Comparison of ENCODE assay signal across 25 cellular contexts in genomic region chr2:70024284-70024683, GRCh38.
DNase-seq lines count a peak whose midpoint lies in the region; FAIRE-seq and TF ChIP-seq lines count a peak whose summit lies in the region.
"Had no signal": no experiment of that assay in that cellular context is flagged by ENCODE, and none has a peak within 500 bp of the region (broad histone marks: within the 10 kb centered on the region; RNA-seq: fewer than 3 reads in every experiment).

No MANE protein-coding gene starts in this region.

- H3K27ac ChIP-seq in A673 (ENCODE audit: low read depth, low read length, poor library complexity, severe bottlenecking): no peak overlapping the region
- H3K27ac ChIP-seq in HEK293 (ENCODE audit: extremely low read depth, low read depth, low read length): no peak overlapping the region
- H3K27ac ChIP-seq in SJCRH30: no peak overlapping the region
- no peak overlapping the region for H3K27ac ChIP-seq in small intestine (ENCODE audit: low read depth in 1 of 2, low read length in 1 of 2)
- H3K27ac ChIP-seq: esophagus muscularis mucosa, gastroesophageal sphincter, sigmoid colon, thoracic aorta had no signal

- peaks cover 3% of the 10 kb centered on the region for H3K4me1 Mint-ChIP-seq in activated T-helper 2 cell treated with anti-CD3 and anti-CD28 coated beads, Interferon-gamma antibody, Interleukin-2, Interleukin-4, amounts not matched to agents 10 μg/mL and 5 μg/mL and 100 μg/mL, durations not matched to agents 14 hours and 24 hours and 36 hours (ENCODE audit: low read depth)

- no peak overlapping the region for H3K27ac Mint-ChIP-seq in activated T-helper 2 cell treated with anti-CD3 and anti-CD28 coated beads, Interferon-gamma antibody, Interleukin-2, Interleukin-4, amounts not matched to agents 10 μg/mL and 5 μg/mL and 100 μg/mL, durations not matched to agents 14 hours and 24 hours and 36 hours
- H3K27ac Mint-ChIP-seq: stimulated activated naive B cell treated with anti-CD40 and anti-IgM and Interleukin-4, amounts not matched to agents 10 μg/mL and 1 μg/mL and 100 μg/mL, for 72 hours; T-cell had no signal

- intact Hi-C loops in A673 (cut with micrococcal nuclease; ENCODE audit: unreplicated experiment): no loop called here
- intact Hi-C loops in cardiac septum (cut with DNase I): no loop called here
- intact Hi-C loops in activated T-helper 2 cell treated with anti-CD3 and anti-CD28 coated beads, Interferon-gamma antibody, Interleukin-2, Interleukin-4, amounts not matched to agents 10 μg/mL and 5 μg/mL and 100 μg/mL, durations not matched to agents 14 hours and 24 hours and 36 hours (cut with micrococcal nuclease): no loop called here

- WGBS in small intestine, 3 donors: 80 to 90% (median 83%) methylated on average over 3 of the region's 3 CpGs

- FAIRE-seq in small intestine (lab: Jason Lieb, UNC): no peak
- FAIRE-seq: A204.1, HTR-8/SVneo had no signal

- DNase-seq in A673 (ENCODE audit: low spot score): peak; percentile 19
- peak; percentile 38 to 55 for DNase-seq in SJCRH30
- peak; percentile 55 for DNase-seq in iPS-NIHi7 (ENCODE audit: extremely low spot score)
- DNase-seq in NCI-H345 (lab: John Stamatoyannopoulos, UW): no peak
- DNase-seq in cardiac septum (ENCODE audit: low spot score): no peak
- no peak for DNase-seq in activated T-helper 2 cell treated with anti-CD3 and anti-CD28 coated beads, Interferon-gamma antibody, Interleukin-2, Interleukin-4, amounts not matched to agents 10 μg/mL and 5 μg/mL and 100 μg/mL, durations not matched to agents 14 hours and 24 hours and 36 hours (ENCODE audit: low spot score)
- DNase-seq in small intestine: no peak
- DNase-seq: activated CD4-positive, alpha-beta T cell treated with anti-CD3 and anti-CD28 coated beads, Interleukin-2, amount 50 U/mL, for 4 hours; anterior cingulate cortex; C1 segment of cervical spinal cord; effector CD8-positive, alpha-beta T cell; GDM1; NCI-H1105 treated with DMSO at 0.1 percent for 48 hours; NCI-H774; posterior cingulate gyrus; sigmoid colon; stimulated activated naive B cell treated with anti-CD40 and anti-IgM and Interleukin-4, amounts not matched to agents 10 μg/mL and 1 μg/mL and 100 μg/mL, for 72 hours; T-cell had no signal

- TF ChIP-seq CTCF in A673 (conservative IDR thresholded peaks at IDR 0.05; ENCODE audit: low read depth, low read length) (no peak), HEK293 (tag by site-specific recombination; IDR thresholded peaks at IDR 0.05) (no peak)

- H3K4me3 Mint-ChIP-seq in activated T-helper 2 cell treated with anti-CD3 and anti-CD28 coated beads, Interferon-gamma antibody, Interleukin-2, Interleukin-4, amounts not matched to agents 10 μg/mL and 5 μg/mL and 100 μg/mL, durations not matched to agents 14 hours and 24 hours and 36 hours (ENCODE audit: low read depth): no peak overlapping the region
- H3K4me3 Mint-ChIP-seq: natural killer cell treated with Interleukin-12 subunit alpha and Interleukin-12 subunit beta and Interleukin-15 and Interleukin-18, amount 100 ng/mL, for 72 hours; stimulated activated naive B cell treated with anti-CD40 and anti-IgM and Interleukin-4, amounts not matched to agents 10 μg/mL and 1 μg/mL and 100 μg/mL, for 72 hours; T-cell had no signal

- BruUV-seq in A673 (replicated peaks; lab: Mats Ljungman, UMichigan): no TSS peak

- H3K27me3 ChIP-seq in A673 (replicated peaks; ENCODE audit: insufficient read depth, low read depth, low read length, poor library complexity) (no peaks in the 10 kb centered on the region), SJCRH30 (no peaks in the 10 kb centered on the region), small intestine (ENCODE audit: control insufficient read depth in 2 of 2, insufficient read depth in 2 of 2, low read length in 2 of 2) (no peaks in the 10 kb centered on the region)
- H3K27me3 ChIP-seq: esophagus muscularis mucosa, gastroesophageal sphincter, sigmoid colon had no signal

- no peaks in the 10 kb centered on the region for H3K9me3 Mint-ChIP-seq in activated T-helper 2 cell treated with anti-CD3 and anti-CD28 coated beads, Interferon-gamma antibody, Interleukin-2, Interleukin-4, amounts not matched to agents 10 μg/mL and 5 μg/mL and 100 μg/mL, durations not matched to agents 14 hours and 24 hours and 36 hours
- H3K9me3 Mint-ChIP-seq: natural killer cell treated with Interleukin-12 subunit alpha and Interleukin-12 subunit beta and Interleukin-15 and Interleukin-18, amount 100 ng/mL, for 72 hours; stimulated activated naive B cell treated with anti-CD40 and anti-IgM and Interleukin-4, amounts not matched to agents 10 μg/mL and 1 μg/mL and 100 μg/mL, for 72 hours; T-cell had no signal

- POLR2A ChIA-PET in A673 (lab: Charles Lee; ENCODE audit: low non-redundant PET): no interaction called here
- POLR2A ChIA-PET in HEK293 (lab: Yijun Ruan, JAX): no interaction called here

- no peak overlapping the region for H3K4me3 ChIP-seq in A673 (ENCODE audit: low read depth, low read length, poor library complexity, severe bottlenecking)
- no peak overlapping the region for H3K4me3 ChIP-seq in HEK293 (ENCODE audit: low read depth, low read length)
- no peak overlapping the region for H3K4me3 ChIP-seq in SJCRH30
- H3K4me3 ChIP-seq in small intestine (ENCODE audit: low read depth in 1 of 2, low read length in 2 of 2): no peak overlapping the region
- H3K4me3 ChIP-seq: esophagus muscularis mucosa, gastroesophageal sphincter, sigmoid colon, thoracic aorta had no signal

- CTCF ChIA-PET in A673 (lab: Charles Lee) (no interaction called here), HEK293 (lab: Yijun Ruan, JAX) (interaction anchor here (0.6 to 1.3 kb wide), 2 partner anchors 17 to 46 kb away, joined by 3 to 4 read pairs; no protein-coding TSS in a partner anchor)

- H3K9me3 ChIP-seq in A673 (ENCODE audit: low read depth, low read length, poor library complexity, severe bottlenecking) (no peaks in the 10 kb centered on the region), HEK293 (ENCODE audit: control insufficient read depth, insufficient read depth, low read depth, low read length) (no peaks in the 10 kb centered on the region), SJCRH30 (replicated peaks) (no peaks in the 10 kb centered on the region), small intestine (ENCODE audit: control insufficient read depth, low read depth) (no peaks in the 10 kb centered on the region)
- H3K9me3 ChIP-seq: esophagus muscularis mucosa, gastroesophageal sphincter, sigmoid colon, thoracic aorta had no signal

- H3K36me3 Mint-ChIP-seq in activated T-helper 2 cell treated with anti-CD3 and anti-CD28 coated beads, Interferon-gamma antibody, Interleukin-2, Interleukin-4, amounts not matched to agents 10 μg/mL and 5 μg/mL and 100 μg/mL, durations not matched to agents 14 hours and 24 hours and 36 hours (ENCODE audit: low read depth): peaks cover 16% of the 10 kb centered on the region
- H3K36me3 Mint-ChIP-seq: natural killer cell treated with Interleukin-12 subunit alpha and Interleukin-12 subunit beta and Interleukin-15 and Interleukin-18, amount 100 ng/mL, for 72 hours had no signal

- H3K4me1 ChIP-seq in A673 (ENCODE audit: insufficient read depth, low read length, poor library complexity, severe bottlenecking) (peaks cover 14% of the 10 kb centered on the region), HEK293 (ENCODE audit: control insufficient read depth, insufficient read depth, low read length) (no peaks in the 10 kb centered on the region), SJCRH30 (peaks cover 5% of the 10 kb centered on the region), small intestine (ENCODE audit: control insufficient read depth in 2 of 2, insufficient read depth in 1 of 2, low read depth in 1 of 2, low read length in 1 of 2) (no peaks in the 10 kb centered on the region)

- H3K27me3 Mint-ChIP-seq in activated T-helper 2 cell treated with anti-CD3 and anti-CD28 coated beads, Interferon-gamma antibody, Interleukin-2, Interleukin-4, amounts not matched to agents 10 μg/mL and 5 μg/mL and 100 μg/mL, durations not matched to agents 14 hours and 24 hours and 36 hours (ENCODE audit: low read depth): no peaks in the 10 kb centered on the region
- H3K27me3 Mint-ChIP-seq: natural killer cell treated with Interleukin-12 subunit alpha and Interleukin-12 subunit beta and Interleukin-15 and Interleukin-18, amount 100 ng/mL, for 72 hours; stimulated activated naive B cell treated with anti-CD40 and anti-IgM and Interleukin-4, amounts not matched to agents 10 μg/mL and 1 μg/mL and 100 μg/mL, for 72 hours; T-cell had no signal

- H3K36me3 ChIP-seq in A673 (ENCODE audit: insufficient read depth, low read length, poor library complexity, severe bottlenecking): no peaks in the 10 kb centered on the region
- no peaks in the 10 kb centered on the region; a peak in 1 of 3 replicates for H3K36me3 ChIP-seq in HEK293 (ENCODE audit: control insufficient read depth in 2 of 2, insufficient read depth in 1 of 2, low read length in 2 of 2)
- no peaks in the 10 kb centered on the region for H3K36me3 ChIP-seq in SJCRH30
- H3K36me3 ChIP-seq in small intestine (ENCODE audit: control insufficient read depth in 2 of 2, insufficient read depth in 2 of 2, low read length in 2 of 2): no peaks in the 10 kb centered on the region
- H3K36me3 ChIP-seq: sigmoid colon, thoracic aorta had no signal

TF ChIP-seq in HEK293, 187 proteins besides CTCF, POLR2A, EP300 and RAD21 (continues in another document):
- TF ChIP-seq PRDM10 (tag by site-specific recombination; IDR thresholded peaks at IDR 0.05): peak; percentile 23; the same call in 1 of the 2 replicates

Comparison
In these comparisons a context has a peak if more than half of its experiments do, and no peak if none do; other contexts are left out.
1. DNase-seq: peak in A673 (single experiment), SJCRH30 (2 of 2) and iPS-NIHi7 (single experiment); none in NCI-H345 (single experiment), cardiac septum (single experiment), activated T-helper 2 cell treated with anti-CD3 and anti-CD28 coated beads, Interferon-gamma antibody, Interleukin-2, Interleukin-4, amounts not matched to agents 10 μg/mL and 5 μg/mL and 100 μg/mL, durations not matched to agents 14 hours and 24 hours and 36 hours (single experiment) and small intestine (single experiment).